Comparison of ENCODE assay signal across 8 cellular contexts in genomic region chr7:44310221-44310848, GRCh38. TPM values are rescaled to one million over a fixed set of nuclear protein-coding genes. Genes with fewer than 3 reads are reported as not detected.
A peak's percentile ranks its signal among the peaks of the same experiment; 100 is the strongest.
DNase-seq lines count a peak whose midpoint lies in the region; ATAC-seq and TF ChIP-seq lines count a peak whose summit lies in the region.

No MANE protein-coding gene starts in this region.

- no peaks in the 10 kb centered on the region for H3K79me2 ChIP-seq in mammary epithelial cell (ENCODE audit: insufficient read depth, low read length)

- no peaks in the 10 kb centered on the region for H3K9me3 ChIP-seq in right atrium auricular region
- no peaks in the 10 kb centered on the region for H3K9me3 ChIP-seq in psoas muscle
- H3K9me3 ChIP-seq in mammary epithelial cell (replicated peaks; ENCODE audit: insufficient read depth, low read length), result no peaks in the 10 kb centered on the region

- peaks cover 0 to 52% of the 10 kb centered on the region in 2 donors for H3K4me1 ChIP-seq in right atrium auricular region
- peaks cover 24% of the 10 kb centered on the region for H3K4me1 ChIP-seq in psoas muscle
- H3K4me1 ChIP-seq in mammary epithelial cell (ENCODE audit: insufficient read depth, low read length), result peaks cover 18% of the 10 kb centered on the region

- H3K4me3 Mint-ChIP-seq in activated B cell treated with CpG ODN at 0.5 μM for 24 hours, result peak overlapping the region; percentile 68

- no peak overlapping the region for H2AFZ ChIP-seq in mammary epithelial cell (ENCODE audit: low read depth, low read length)

- ATAC-seq in activated B cell treated with CpG ODN at 0.5 μM for 24 hours (ENCODE audit: low read depth) (no peak), psoas muscle (no peak), sciatic nerve (no peak)

- peaks cover 2% of the 10 kb centered on the region for H3K9me3 Mint-ChIP-seq in activated B cell treated with CpG ODN at 0.5 μM for 24 hours

- H3K4me2 ChIP-seq in mammary epithelial cell (ENCODE audit: insufficient read depth, low read depth, low read length), result no peak overlapping the region

- BruUV-seq in mammary epithelial cell (replicated peaks; lab: Mats Ljungman, UMichigan), result no TSS peak

- H3K9ac ChIP-seq in mammary epithelial cell (ENCODE audit: insufficient read depth, low read length), result no peak overlapping the region

- H3K27me3 Mint-ChIP-seq in activated B cell treated with CpG ODN at 0.5 μM for 24 hours, result peaks cover 13% of the 10 kb centered on the region

- POLR2A ChIA-PET in activated B cell treated with CpG ODN at 0.5 μM for 24 hours (lab: Charles Lee), result no interaction called here

- CTCF ChIA-PET in activated B cell treated with CpG ODN at 0.5 μM for 24 hours (lab: Charles Lee) (no interaction called here), mammary epithelial cell (lab: Charles Lee; ENCODE audit: low non-redundant PET) (no interaction called here)

- H3K4me1 Mint-ChIP-seq in activated B cell treated with CpG ODN at 0.5 μM for 24 hours, result peaks cover 14% of the 10 kb centered on the region

- peak overlapping the region; percentile 91 to 97 for H3K27ac ChIP-seq in right atrium auricular region
- H3K27ac ChIP-seq in psoas muscle, result peak overlapping the region; percentile 84
- no peak overlapping the region for H3K27ac ChIP-seq in mammary epithelial cell (ENCODE audit: insufficient read depth, low read depth, low read length)

- TF ChIP-seq CTCF in activated B cell treated with CpG ODN at 0.5 μM for 24 hours (IDR thresholded peaks at IDR 0.05), result no peak
- TF ChIP-seq CTCF in right atrium auricular region (IDR thresholded peaks at IDR 0.05), result no peak
- no peak for TF ChIP-seq CTCF in psoas muscle (IDR thresholded peaks at IDR 0.05)
- TF ChIP-seq CTCF in mammary epithelial cell (conservative IDR thresholded peaks at IDR 0.05 in 1 of 2, IDR thresholded peaks at IDR 0.05 in 1 of 2; ENCODE audit: extremely low read depth in 1 of 2, insufficient read depth in 1 of 2, low read depth in 1 of 2, low read length in 2 of 2), result no peak

- H4K20me1 ChIP-seq in mammary epithelial cell (ENCODE audit: insufficient read depth, low read length), result no peaks in the 10 kb centered on the region

- H3K36me3 ChIP-seq in right atrium auricular region (no peaks in the 10 kb centered on the region), psoas muscle (ENCODE audit: insufficient read depth in 1 of 2, low read depth in 1 of 2) (no peaks in the 10 kb centered on the region), mammary epithelial cell (ENCODE audit: insufficient read depth, low read length) (no peaks in the 10 kb centered on the region)

- no peaks in the 10 kb centered on the region for H3K36me3 Mint-ChIP-seq in activated B cell treated with CpG ODN at 0.5 μM for 24 hours (ENCODE audit: low read depth)

- intact Hi-C loops in activated B cell treated with CpG ODN at 0.5 μM for 24 hours (cut with micrococcal nuclease), result no loop called here
- intact Hi-C loops in psoas muscle (cut with DNase I), result loop anchor here in 1 of 2 donors (2.0 kb wide), 1 partner anchor 70 kb away; no protein-coding TSS in a partner anchor
- intact Hi-C loops in sciatic nerve (cut with DNase I), result no loop called here
- intact Hi-C loops in mammary epithelial cell (cut with micrococcal nuclease), result no loop called here

- in situ Hi-C loops in mammary epithelial cell (cut with MboI; ENCODE audit: low sequenced_read_pairs in 2 of 2), result no loop called here

- WGBS in psoas muscle, 3 donors, result 72 to 86% (median 82%) methylated on average over 10 of the region's 10 CpGs
- WGBS in mammary epithelial cell (ENCODE audit: low coverage, missing lambda C conversion rate), result 93% methylated on average over 10 of the region's 10 CpGs

- dilution Hi-C loops in mammary epithelial cell (cut with HindIII; ENCODE audit: low sequenced_read_pairs), result loop anchor here (10.0 kb wide), 1 partner anchor 66 kb away; no protein-coding TSS in a partner anchor

- H3K27me3 ChIP-seq in right atrium auricular region, result no peaks in the 10 kb centered on the region
- no peaks in the 10 kb centered on the region for H3K27me3 ChIP-seq in psoas muscle (ENCODE audit: insufficient read depth in 3 of 3, low read length in 2 of 3)
- H3K27me3 ChIP-seq in mammary epithelial cell (ENCODE audit: insufficient read depth, low read length), result no peaks in the 10 kb centered on the region

- H3K4me3 ChIP-seq in right atrium auricular region (peak overlapping the region in 1 of 2 donors; percentile 46), psoas muscle (peak overlapping the region; percentile 68), mammary epithelial cell (replicated peaks in 1 of 3; ENCODE audit: insufficient read depth in 1 of 3, low read depth in 2 of 3, low read length in 3 of 3) (no peak overlapping the region)

- DNase-seq in GM03348 (ENCODE audit: low spot score) (peak; percentile 22), activated B cell treated with CpG ODN at 0.5 μM for 24 hours (no peak), right atrium auricular region (ENCODE audit: low spot score) (no peak), psoas muscle (peak in 1 of 2 donors; percentile 23), sciatic nerve (ENCODE audit: low spot score) (no peak), mammary epithelial cell (no peak), A172 (ENCODE audit: low spot score) (no peak)
- no peak for DNase-seq in stimulated activated CD4-positive, alpha-beta T cell treated with anti-CD3 and anti-CD28 coated beads, Interleukin-4, amount 100 ng/mL, for 1 hour

- no peak overlapping the region for H3K27ac Mint-ChIP-seq in activated B cell treated with CpG ODN at 0.5 μM for 24 hours

RNA-seq across cellular contexts. Expression of gene CAMK2B, which starts 15.1 kb away (rescaled TPM):
- total RNA-seq in activated B cell treated with CpG ODN at 0.5 μM for 24 hours (0.17 and 0.58 TPM in 2 replicates), right atrium auricular region (10 to 100 TPM; 79.9 to 84.7 TPM), psoas muscle (10 to 100 TPM; 50.0 to 81.4 (median 67.2) TPM), sciatic nerve (26.9 TPM), mammary epithelial cell (under 1 TPM; 0.33 to 0.64 TPM)
- polyA plus RNA-seq in psoas muscle (10 to 100 TPM; 14.5 to 24.3 (median 19.9) TPM), mammary epithelial cell (4.9 TPM)
- 4.2 TPM for polyA minus RNA-seq in mammary epithelial cell
- 1.9 and 3.1 TPM in 2 replicates for total RNA-seq in A172 (2014; rRNA removed; shearing (Covaris generic))
